Comparison of ENCODE assay signal across 1 cellular context in genomic region chr1:58189453-58189852, GRCh38.
TF ChIP-seq lines count a peak whose summit lies in the region.

No MANE protein-coding gene starts in this region.

TF ChIP-seq in liver, 16 proteins besides CTCF, POLR2A, EP300 and RAD21 (continued from another document):
- TF ChIP-seq REST (IDR thresholded peaks at IDR 0.05): no peak
- no peak for TF ChIP-seq NR2F2 (IDR thresholded peaks at IDR 0.05)
- no peak for TF ChIP-seq EGR1 (IDR thresholded peaks at IDR 0.05; ENCODE audit: low read depth in 2 of 2)
- no peak for TF ChIP-seq MAX (IDR thresholded peaks at IDR 0.05)
